Comparison of ENCODE assay signal across 1 cellular context in genomic region chr1:145707183-145707867, GRCh38.
TF ChIP-seq lines count a peak whose summit lies in the region.

Gene PDZK1 (minus strand): TSS chr1:145707368. CDS start chr1:145688021, 19,347 bp downstream.

TF ChIP-seq in SK-N-SH treated with all-trans-retinoic acid at 6 μM for 48 hours, 23 proteins besides CTCF, POLR2A, EP300 and RAD21 (continued from another document):
- no peak for TF ChIP-seq CSRNP3 (CRISPR knock-in tag; IDR thresholded peaks at IDR 0.05)
- TF ChIP-seq BACH2 (CRISPR knock-in tag; IDR thresholded peaks at IDR 0.05; ENCODE audit: borderline replicate concordance), result no peak
- no peak for TF ChIP-seq ISL1 (CRISPR knock-in tag; IDR thresholded peaks at IDR 0.05)
- no peak for TF ChIP-seq ZC3H10 (CRISPR knock-in tag; IDR thresholded peaks at IDR 0.05)
- no peak for TF ChIP-seq ZFP30 (CRISPR knock-in tag; IDR thresholded peaks at IDR 0.05)
- no peak for TF ChIP-seq TCF4 (CRISPR knock-in tag; IDR thresholded peaks at IDR 0.05; ENCODE audit: borderline replicate concordance)
TF ChIP-seq in SK-N-SH treated with all-trans-retinoic acid at 6 μM for 48 hours: peak in this region for 0.
